10 cellular contexts compared by ENCODE assay signal in the genomic region with DNA sequence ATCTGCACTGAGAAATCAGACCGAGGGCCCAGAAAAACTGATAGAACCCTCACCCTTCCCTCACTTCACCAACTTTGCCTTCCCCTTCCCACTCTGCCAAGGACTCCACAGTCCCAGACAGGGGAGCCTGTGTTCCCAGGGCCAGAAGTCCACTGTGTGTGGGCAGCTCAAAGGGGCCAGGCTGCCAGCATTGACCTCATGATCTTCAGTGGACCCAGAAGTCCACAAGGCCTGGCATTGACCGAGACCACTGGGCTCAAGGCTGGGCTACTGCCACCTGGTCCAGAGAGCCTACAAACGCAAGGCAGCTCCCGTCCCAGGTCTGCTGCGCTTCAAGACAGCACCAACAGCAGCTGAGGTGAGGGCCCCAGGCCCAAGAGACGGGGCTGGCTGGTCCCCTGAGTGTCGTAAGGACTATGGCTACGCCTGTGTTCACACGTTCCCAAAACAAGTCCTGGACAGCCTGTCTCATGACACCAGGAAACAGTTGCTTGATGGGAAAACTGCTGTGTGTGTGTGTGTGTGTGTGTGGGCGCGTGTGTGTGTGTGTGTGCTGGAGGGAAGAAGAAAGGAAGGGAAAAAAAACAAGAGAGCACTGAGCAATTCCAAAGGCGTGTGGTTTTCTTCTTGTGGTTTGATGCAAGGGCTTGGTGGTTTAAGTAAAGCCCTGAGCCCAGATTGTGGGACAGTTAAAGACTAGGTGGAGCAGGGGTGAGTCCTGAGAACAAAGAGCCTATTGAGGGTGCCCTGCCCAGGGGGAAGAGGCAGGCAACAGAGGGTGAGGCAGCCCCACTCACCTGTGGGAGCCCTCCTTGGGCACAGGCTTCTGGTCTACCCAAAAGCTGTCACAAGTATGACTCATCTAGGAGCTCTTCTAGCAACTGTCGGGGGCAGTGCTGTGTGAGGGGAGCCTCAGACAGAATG. TPM values are rescaled to one million over a fixed set of nuclear protein-coding genes. Genes with fewer than 3 reads are reported as not detected.
DNase-seq lines count a peak whose midpoint lies in the region; FAIRE-seq and TF ChIP-seq lines count a peak whose summit lies in the region.
"Had no signal": no experiment of that assay in that cellular context is flagged by ENCODE, and none has a peak within 500 bp of the region (broad histone marks: within the 10 kb centered on the region; RNA-seq: fewer than 3 reads in every experiment).

No MANE protein-coding gene starts in this region.

- H3K27ac ChIP-seq in HL-60 (replicated peaks) = no peak overlapping the region

- TF ChIP-seq CTCF in HL-60 (IDR thresholded peaks at IDR 0.05; ENCODE audit: insufficient read depth, low read length) = no peak
- no peak for TF ChIP-seq CTCF in epithelial cell of esophagus (IDR thresholded peaks at IDR 0.05; ENCODE audit: insufficient read depth, low read depth, low read length, missing control alignments)

- DNase-seq in HL-60 (ENCODE audit: low read depth in 1 of 2, low spot score in 1 of 2) (peak; percentile 27 to 80), epithelial cell of esophagus (ENCODE audit: low read depth) (peak; percentile 81), HuH-7.5 (ENCODE audit: low spot score) (no peak), GM12891 (ENCODE audit: insufficient read length, low spot score) (no peak), frontal cortex (ENCODE audit: low spot score in 2 of 2) (no peak), NCI-H187 treated with DMSO at 0.1 percent for 48 hours (lab: John Stamatoyannopoulos, UW) (no peak)
- peak; percentile 54 for DNase-seq in activated CD4-positive, alpha-beta T cell treated with anti-CD3 and anti-CD28 coated beads, Interleukin-2, amount 50 U/mL, for 1 hour
- DNase-seq in stimulated activated CD4-positive, alpha-beta T cell treated with anti-CD3 and anti-CD28 coated beads, Interleukin-1b, Interleukin-23, amount 100 ng/mL, for 24 hours (ENCODE audit: low read depth in 4 of 4, low spot score in 1 of 4) = peak in 3 of 4 experiments; percentile 9 to 21 (median 17)

- peaks cover 17% of the 10 kb centered on the region for H3K27me3 ChIP-seq in HL-60 (ENCODE audit: insufficient read depth, poor library complexity, severe bottlenecking)

- H3K4me3 ChIP-seq in HL-60 (replicated peaks; ENCODE audit: insufficient read depth, low read length) = no peak overlapping the region
- H3K4me3 ChIP-seq in epithelial cell of esophagus (ENCODE audit: low read length) = no peak overlapping the region

- no peak for FAIRE-seq in GM12891 (lab: Jason Lieb, UNC)
- FAIRE-seq in frontal cortex (lab: Jason Lieb, UNC) = no peak

- no peak for TF ChIP-seq POLR2A in GM12891 (IDR thresholded peaks at IDR 0.05; ENCODE audit: low read depth, low read length)

TF ChIP-seq in GM12891, 5 proteins besides CTCF, POLR2A, EP300 and RAD21:
- TF ChIP-seq TAF1 (IDR thresholded peaks at IDR 0.05; ENCODE audit: low read depth, low read length) (no peak), SPI1 (IDR thresholded peaks at IDR 0.05; ENCODE audit: low read depth, low read length) (no peak), POU2F2 (IDR thresholded peaks at IDR 0.05; ENCODE audit: low read depth, low read length) (no peak), PAX5 (IDR thresholded peaks at IDR 0.05; ENCODE audit: insufficient read depth, low read length, severe bottlenecking) (no peak), POLR2AphosphoS5 (IDR thresholded peaks at IDR 0.05; ENCODE audit: low read depth, low read length) (no peak)

RNA-seq across cellular contexts. Expression of a gene that starts 46.6 kb away (rescaled TPM):
- not detected for polyA plus RNA-seq in GM12891 (2012; ENCODE audit: low read depth, missing spikeins)
- total RNA-seq in frontal cortex = 1.6 TPM
- total RNA-seq: mononuclear cell had no signal
- polyA plus RNA-seq: IgD-negative memory B cell had no signal

Comparison
In these comparisons a context has a peak if more than half of its experiments do, and no peak if none do; other contexts are left out.
1. DNase-seq: peak in HL-60 (2 of 2), activated CD4-positive, alpha-beta T cell treated with anti-CD3 and anti-CD28 coated beads, Interleukin-2, amount 50 U/mL, for 1 hour (single experiment), epithelial cell of esophagus (single experiment) and stimulated activated CD4-positive, alpha-beta T cell treated with anti-CD3 and anti-CD28 coated beads, Interleukin-1b, Interleukin-23, amount 100 ng/mL, for 24 hours (3 of 4); none in HuH-7.5 (single experiment), GM12891 (single experiment), frontal cortex (0 of 2) and NCI-H187 treated with DMSO at 0.1 percent for 48 hours (single experiment).